ENCODE assay signal across 20 cellular contexts in the genomic region with DNA sequence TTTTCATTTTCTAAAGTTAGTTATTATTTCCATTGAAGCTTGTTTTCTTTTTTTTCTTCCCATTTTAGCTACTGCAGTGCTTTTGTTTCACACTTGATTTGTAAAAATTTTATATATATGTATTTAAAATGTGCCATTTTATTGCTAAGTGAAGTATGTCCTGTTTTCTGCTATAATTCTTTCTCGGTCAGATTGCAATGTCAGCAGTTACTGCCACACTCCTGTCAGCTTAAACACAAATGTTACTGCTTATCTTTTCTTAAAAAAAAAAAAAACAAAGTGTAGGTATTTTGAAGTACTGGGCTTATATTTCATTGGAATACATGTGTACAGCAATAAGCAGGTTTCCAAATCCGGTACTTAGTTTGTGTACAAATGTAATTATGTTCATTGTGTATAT.
A peak's percentile ranks its signal among the peaks of the same experiment; 100 is the strongest.
DNase-seq lines count a peak whose midpoint lies in the region; ATAC-seq, FAIRE-seq and TF ChIP-seq lines count a peak whose summit lies in the region.
"Had no signal": no experiment of that assay in that cellular context is flagged by ENCODE, and none has a peak within 500 bp of the region (broad histone marks: within the 10 kb centered on the region; RNA-seq: fewer than 3 reads in every experiment).

No MANE protein-coding gene starts in this region.

- BruUV-seq in Caco-2 (replicated peaks; lab: Mats Ljungman, UMichigan) = TSS peak; percentile 55
- no TSS peak for BruUV-seq in IMR-90 (replicated peaks; lab: Mats Ljungman, UMichigan)

- no peak overlapping the region for H3K27ac Mint-ChIP-seq in Caco-2 (ENCODE audit: unreplicated experiment)
- H3K27ac Mint-ChIP-seq: B cell; CD4-positive, CD25-positive, alpha-beta regulatory T cell; CD8-positive, alpha-beta T cell had no signal

- in situ Hi-C loops in IMR-90 (cut with MboI; ENCODE audit: low sequenced_read_pairs) = loop anchor here (10.0 kb wide), 1 partner anchor 59 kb away; a partner anchor contains a TSS

- no peak overlapping the region for H2BK5ac ChIP-seq in IMR-90 (ENCODE audit: low read depth, low read length, poor library complexity, severe bottlenecking)
- H2BK5ac ChIP-seq in H1 (ENCODE audit: low read depth, low read length) = no peak overlapping the region

- no peak overlapping the region for H2AK9ac ChIP-seq in IMR-90 (replicated peaks; ENCODE audit: low read depth, low read length, poor library complexity)

- no peaks in the 10 kb centered on the region for H3K79me2 ChIP-seq in H1 (ENCODE audit: control insufficient read depth in 1 of 2, insufficient read depth in 2 of 2, low read length in 2 of 2)

- H3K18ac ChIP-seq in IMR-90 (ENCODE audit: low read depth, low read length) = no peak overlapping the region
- H3K18ac ChIP-seq in H1 (ENCODE audit: extremely low read depth, low read length) = no peak overlapping the region

- H3K9me1 ChIP-seq in IMR-90 (ENCODE audit: insufficient read depth, low read length) = peaks cover 2% of the 10 kb centered on the region; the same call in 1 of the 2 replicates

- CTCF ChIA-PET in Caco-2 (lab: Charles Lee) (no interaction called here), IMR-90 (lab: Yijun Ruan, JAX) (no interaction called here), H1 (lab: Charles Lee; ENCODE audit: partially characterized antibody) (interaction anchor here (0.6 to 1.2 kb wide), 3 partner anchors 21 to 88 kb away, joined by 3 read pairs; no protein-coding TSS in a partner anchor)

- H2BK15ac ChIP-seq in IMR-90 (ENCODE audit: low read depth, low read length) = no peak overlapping the region
- no peak overlapping the region for H2BK15ac ChIP-seq in H1 (ENCODE audit: low read length)

- H3K27me3 ChIP-seq in cardiac muscle cell = no peaks in the 10 kb centered on the region
- H3K27me3 ChIP-seq in left ventricle myocardium inferior (ENCODE audit: low read depth) = no peaks in the 10 kb centered on the region
- no peaks in the 10 kb centered on the region for H3K27me3 ChIP-seq in Caco-2 (replicated peaks; ENCODE audit: control insufficient read depth, insufficient read depth, low read length)
- H3K27me3 ChIP-seq in IMR-90 (ENCODE audit: control insufficient read depth, insufficient read depth, low read length) = no peaks in the 10 kb centered on the region
- no peaks in the 10 kb centered on the region for H3K27me3 ChIP-seq in H1 (replicated peaks in 1 of 4; ENCODE audit: control insufficient read depth in 3 of 4, extremely low read depth in 1 of 4, insufficient read depth in 3 of 4, low read length in 3 of 4)
- H3K27me3 ChIP-seq in upper lobe of right lung = no peaks in the 10 kb centered on the region
- H3K27me3 ChIP-seq: BLaER1 had no signal

- H3K23ac ChIP-seq in IMR-90 (ENCODE audit: low read depth, low read length) (no peak overlapping the region), H1 (ENCODE audit: insufficient read length) (no peak overlapping the region)

- no peak for DNase-seq in cardiac muscle cell (ENCODE audit: low read depth in 1 of 2, low spot score in 1 of 2)
- DNase-seq in left ventricle myocardium inferior = no peak
- DNase-seq in Caco-2 = no peak
- no peak for DNase-seq in IMR-90
- no peak for DNase-seq in H1 (ENCODE audit: low read depth in 1 of 2, low spot score in 2 of 2)
- no peak for DNase-seq in COR-L47 (lab: John Stamatoyannopoulos, UW)
- no peak for DNase-seq in upper lobe of right lung
- no peak for DNase-seq in HCEC 1CT
- DNase-seq: CD4-positive, CD25-positive, alpha-beta regulatory T cell; CD8-positive, alpha-beta T cell; DMS153; DND-41; GOT3; H7 had no signal

- H3K4me3 ChIP-seq in cardiac muscle cell = no peak overlapping the region
- no peak overlapping the region for H3K4me3 ChIP-seq in left ventricle myocardium inferior
- no peak overlapping the region for H3K4me3 ChIP-seq in Caco-2 (ENCODE audit: low read depth, low read length)
- no peak overlapping the region for H3K4me3 ChIP-seq in IMR-90 (ENCODE audit: insufficient read depth, low read depth, low read length)
- H3K4me3 ChIP-seq in H1 (ENCODE audit: extremely low read depth in 1 of 4, insufficient read depth in 2 of 4, low read depth in 3 of 4, low read length in 4 of 4) = no peak overlapping the region
- no peak overlapping the region for H3K4me3 ChIP-seq in upper lobe of right lung
- H3K4me3 ChIP-seq: BLaER1 had no signal

- H3K27ac ChIP-seq in cardiac muscle cell (peak overlapping the region; percentile 18), left ventricle myocardium inferior (replicated peaks) (no peak overlapping the region), IMR-90 (ENCODE audit: insufficient read depth, low read length) (no peak overlapping the region), H1 (ENCODE audit: low read depth, low read length) (no peak overlapping the region), upper lobe of right lung (no peak overlapping the region)
- H3K27ac ChIP-seq: BLaER1, C4-2B had no signal

- no peak overlapping the region for H2AK5ac ChIP-seq in IMR-90 (ENCODE audit: low read depth, low read length)
- no peak overlapping the region for H2AK5ac ChIP-seq in H1 (ENCODE audit: low read depth, low read length)

- no peak for ATAC-seq in IMR-90 (ENCODE audit: low read depth)
- ATAC-seq in upper lobe of right lung = no peak
- ATAC-seq: CD8-positive, alpha-beta T cell; HCT116 had no signal

- no peak overlapping the region for H4K91ac ChIP-seq in IMR-90 (ENCODE audit: insufficient read depth, low read depth, low read length)
- H4K91ac ChIP-seq in H1 (replicated peaks; ENCODE audit: insufficient read length, low read length) = no peak overlapping the region

- H3K36me3 ChIP-seq in cardiac muscle cell (peaks cover 55% of the 10 kb centered on the region), left ventricle myocardium inferior (peaks cover 69% of the 10 kb centered on the region), Caco-2 (ENCODE audit: control insufficient read depth, insufficient read depth, low read length) (peaks cover 4% of the 10 kb centered on the region; the same call in 1 of the 2 replicates), IMR-90 (ENCODE audit: control insufficient read depth, insufficient read depth, low read length) (peaks cover 15% of the 10 kb centered on the region), H1 (ENCODE audit: control insufficient read depth in 2 of 4, insufficient read depth in 4 of 4, low read length in 3 of 4) (peaks cover 3 to 48% (median 9%) of the 10 kb centered on the region in 4 experiments; a peak in 7 of 8 replicates), upper lobe of right lung (peaks cover 18% of the 10 kb centered on the region)

- no peak for TF ChIP-seq EP300 in H1 (IDR thresholded peaks at IDR 0.05; ENCODE audit: borderline replicate concordance in 1 of 2, low read depth in 2 of 2, low read length in 2 of 2)

- H3K14ac ChIP-seq in IMR-90 (replicated peaks; ENCODE audit: low read depth, low read length) = no peak overlapping the region
- no peak overlapping the region for H3K14ac ChIP-seq in H1 (ENCODE audit: insufficient read length)

- intact Hi-C loops in left ventricle myocardium inferior (cut with micrococcal nuclease) = no loop called here
- intact Hi-C loops in Caco-2 (cut with micrococcal nuclease; ENCODE audit: unreplicated experiment) = no loop called here
- intact Hi-C loops in IMR-90 (cut with micrococcal nuclease) = no loop called here
- intact Hi-C loops in upper lobe of right lung (cut with DNase I) = no loop called here

- H3K4ac ChIP-seq in IMR-90 (ENCODE audit: low read depth, low read length) (no peak overlapping the region), H1 (replicated peaks; ENCODE audit: insufficient read length, low read depth, low read length) (no peak overlapping the region)

- no peak for TF ChIP-seq CTCF in cardiac muscle cell (IDR thresholded peaks at IDR 0.05; ENCODE audit: low read depth, low read length)
- TF ChIP-seq CTCF in left ventricle myocardium inferior (IDR thresholded peaks at IDR 0.05; ENCODE audit: borderline replicate concordance) = no peak
- TF ChIP-seq CTCF in Caco-2 (IDR thresholded peaks at IDR 0.05; ENCODE audit: insufficient read depth in 1 of 2, low read depth in 1 of 2, low read length in 1 of 2, severe bottlenecking in 1 of 2, unreplicated experiment in 1 of 2) = no peak
- TF ChIP-seq CTCF in IMR-90 (conservative IDR thresholded peaks at IDR 0.05; ENCODE audit: low read depth, low read length) = no peak
- no peak for TF ChIP-seq CTCF in H1 (IDR thresholded peaks at IDR 0.05; ENCODE audit: control extremely low read depth in 1 of 3, insufficient read depth in 1 of 3, low read depth in 1 of 3, low read length in 3 of 3)
- no peak for TF ChIP-seq CTCF in upper lobe of right lung (IDR thresholded peaks at IDR 0.05)

- FAIRE-seq in H1 (lab: Jason Lieb, UNC) = no peak
- FAIRE-seq: G401.6, GM12892 had no signal

- no peak overlapping the region for H3K4me3 Mint-ChIP-seq in Caco-2 (ENCODE audit: unreplicated experiment)
- H3K4me3 Mint-ChIP-seq: B cell; CD4-positive, CD25-positive, alpha-beta regulatory T cell; CD8-positive, alpha-beta T cell had no signal

- H3K79me1 ChIP-seq in IMR-90 (ENCODE audit: low read depth in 1 of 2, low read length in 2 of 2) (no peaks in the 10 kb centered on the region), H1 (ENCODE audit: low read depth, low read length) (no peaks in the 10 kb centered on the region)

- peaks cover 79% of the 10 kb centered on the region for H3K36me3 Mint-ChIP-seq in Caco-2 (ENCODE audit: insufficient read depth, unreplicated experiment)
- H3K36me3 Mint-ChIP-seq: CD4-positive, CD25-positive, alpha-beta regulatory T cell; CD8-positive, alpha-beta T cell had no signal

- H3K4me1 Mint-ChIP-seq in Caco-2 (ENCODE audit: low read depth, unreplicated experiment) = no peaks in the 10 kb centered on the region
- H3K4me1 Mint-ChIP-seq: B cell had no signal

- no peak overlapping the region for H4K5ac ChIP-seq in IMR-90 (ENCODE audit: low read depth, low read length)
- H4K5ac ChIP-seq in H1 (ENCODE audit: insufficient read length, low read depth, low read length) = no peak overlapping the region

- H3K9me3 ChIP-seq in cardiac muscle cell (ENCODE audit: low read depth) = no peaks in the 10 kb centered on the region
- H3K9me3 ChIP-seq in left ventricle myocardium inferior (replicated peaks) = no peaks in the 10 kb centered on the region
- H3K9me3 ChIP-seq in Caco-2 = no peaks in the 10 kb centered on the region
- H3K9me3 ChIP-seq in IMR-90 (ENCODE audit: control insufficient read depth, insufficient read depth, low read length) = no peaks in the 10 kb centered on the region
- no peaks in the 10 kb centered on the region for H3K9me3 ChIP-seq in H1 (ENCODE audit: insufficient read depth in 2 of 2, low read depth in 1 of 2, low read length in 1 of 2)
- no peaks in the 10 kb centered on the region for H3K9me3 ChIP-seq in upper lobe of right lung
- H3K9me3 ChIP-seq: BLaER1 had no signal

- POLR2A ChIA-PET in Caco-2 (lab: Charles Lee) (no interaction called here), IMR-90 (lab: Charles Lee; ENCODE audit: unreplicated experiment) (no interaction called here), H1 (lab: Charles Lee; ENCODE audit: partially characterized antibody) (no interaction called here)

- H2AFZ ChIP-seq in IMR-90 (replicated peaks; ENCODE audit: low read length, poor library complexity) (no peak overlapping the region), H1 (ENCODE audit: low read length) (no peak overlapping the region)

- no peak for TF ChIP-seq POLR2A in IMR-90 (IDR thresholded peaks at IDR 0.05; ENCODE audit: low read depth, low read length)
- TF ChIP-seq POLR2A in H1 (IDR thresholded peaks at IDR 0.05; ENCODE audit: control extremely low read depth in 1 of 2, low read depth in 2 of 2, low read length in 2 of 2) = no peak

- WGBS in IMR-90 (ENCODE audit: extremely low coverage in 2 of 2, insufficient read length in 1 of 2), 2 experiments = no CpG with 5 or more reads among the region's 2 CpGs
- 96% methylated on average over 2 of the region's 2 CpGs; no CpG with 5 or more reads in 1 of the 2 experiments for WGBS in H1 (ENCODE audit: extremely low coverage in 1 of 2, insufficient coverage in 1 of 2, insufficient read length in 1 of 2, insufficient replicate concordance in 2 of 2, low coverage in 1 of 2, low lambda C conversion rate in 2 of 2, missing lambda C conversion rate in 1 of 2), 2 experiments

- H3K4me2 ChIP-seq in IMR-90 (ENCODE audit: low read depth, low read length) (no peak overlapping the region), H1 (ENCODE audit: insufficient read depth in 1 of 2, low read depth in 2 of 2, low read length in 2 of 2) (no peak overlapping the region)
- H3K4me2 ChIP-seq: BLaER1 had no signal

- H3K23me2 ChIP-seq in H1 (ENCODE audit: low read depth, low read length) = no peaks in the 10 kb centered on the region

- no peaks in the 10 kb centered on the region for H4K20me1 ChIP-seq in IMR-90 (ENCODE audit: insufficient read depth, low read length)
- H4K20me1 ChIP-seq in H1 (replicated peaks in 1 of 2; ENCODE audit: control insufficient read depth in 1 of 2, insufficient read depth in 2 of 2, low read length in 2 of 2) = no peaks in the 10 kb centered on the region
- H4K20me1 ChIP-seq: BLaER1 had no signal

- H4K8ac ChIP-seq in IMR-90 (ENCODE audit: low read depth in 2 of 2, low read length in 2 of 2) (no peak overlapping the region), H1 (ENCODE audit: extremely low read depth, insufficient read depth, low read length) (no peak overlapping the region)

- H3K4me1 ChIP-seq in cardiac muscle cell (ENCODE audit: low read depth) = no peaks in the 10 kb centered on the region
- no peaks in the 10 kb centered on the region for H3K4me1 ChIP-seq in left ventricle myocardium inferior
- H3K4me1 ChIP-seq in Caco-2 = no peaks in the 10 kb centered on the region
- H3K4me1 ChIP-seq in IMR-90 (ENCODE audit: control insufficient read depth, insufficient read depth, low read length) = peaks cover 2% of the 10 kb centered on the region; the same call in 1 of the 2 replicates
- no peaks in the 10 kb centered on the region for H3K4me1 ChIP-seq in H1 (replicated peaks in 1 of 4; ENCODE audit: control insufficient read depth in 3 of 4, insufficient read depth in 4 of 4, low read length in 3 of 4)
- H3K4me1 ChIP-seq in upper lobe of right lung = no peaks in the 10 kb centered on the region
- H3K4me1 ChIP-seq: BLaER1 had no signal

- H3K9me3 Mint-ChIP-seq in Caco-2 (ENCODE audit: unreplicated experiment) = no peaks in the 10 kb centered on the region
- H3K9me3 Mint-ChIP-seq: CD4-positive, CD25-positive, alpha-beta regulatory T cell; CD8-positive, alpha-beta T cell had no signal

- H3K56ac ChIP-seq in IMR-90 (ENCODE audit: extremely low read depth, insufficient read depth, low read length) (no peak overlapping the region), H1 (replicated peaks; ENCODE audit: insufficient read length, low read depth, low read length) (no peak overlapping the region)

- no peak overlapping the region for H3K9ac ChIP-seq in IMR-90 (ENCODE audit: low read depth, low read length)
- no peak overlapping the region for H3K9ac ChIP-seq in H1 (replicated peaks in 1 of 4; ENCODE audit: extremely low read depth in 1 of 4, low read depth in 3 of 4, low read length in 3 of 4)
- H3K9ac ChIP-seq: BLaER1 had no signal

- H3K27me3 Mint-ChIP-seq in Caco-2 (ENCODE audit: insufficient read depth, unreplicated experiment) = no peaks in the 10 kb centered on the region
- H3K27me3 Mint-ChIP-seq: B cell; CD4-positive, CD25-positive, alpha-beta regulatory T cell had no signal

- dilution Hi-C loops in IMR-90 (cut with HindIII; ENCODE audit: low sequenced_read_pairs, unreplicated experiment) = no loop called here

- no peak overlapping the region for H2BK12ac ChIP-seq in H1 (ENCODE audit: low read depth, low read length)

- TF ChIP-seq RAD21 in IMR-90 (IDR thresholded peaks at IDR 0.05; ENCODE audit: low read length) (no peak), H1 (IDR thresholded peaks at IDR 0.05 in 1 of 2, conservative IDR thresholded peaks at IDR 0.05 in 1 of 2; ENCODE audit: low read depth in 2 of 2, low read length in 2 of 2) (no peak)

- H2BK120ac ChIP-seq in IMR-90 (ENCODE audit: low read depth, low read length) (no peak overlapping the region), H1 (replicated peaks; ENCODE audit: low read depth, low read length) (no peak overlapping the region)

- H2BK20ac ChIP-seq in IMR-90 (ENCODE audit: low read depth, low read length) (no peak overlapping the region), H1 (ENCODE audit: low read length) (no peak overlapping the region)
